ENCODE assay signal across 9 cellular contexts in genomic region chr6:37381579-37381978, GRCh38. TPM values are rescaled to one million over a fixed set of nuclear protein-coding genes. Genes with fewer than 3 reads are reported as not detected.
DNase-seq lines count a peak whose midpoint lies in the region; ATAC-seq and TF ChIP-seq lines count a peak whose summit lies in the region.
"Had no signal": no experiment of that assay in that cellular context is flagged by ENCODE, and none has a peak within 500 bp of the region (broad histone marks: within the 10 kb centered on the region; RNA-seq: fewer than 3 reads in every experiment).

No MANE protein-coding gene starts in this region.

- H3K36me3 Mint-ChIP-seq in activated naive CD8-positive, alpha-beta T cell treated with anti-CD3 and anti-CD28 coated beads, Interleukin-2, amount 10 ng/mL, durations not matched to agents 7 days and 5 days: peaks cover 13% of the 10 kb centered on the region

- no peak for TF ChIP-seq POLR2A in spleen (IDR thresholded peaks at IDR 0.05)

- peaks cover 3% of the 10 kb centered on the region for H3K4me1 Mint-ChIP-seq in activated naive CD8-positive, alpha-beta T cell treated with anti-CD3 and anti-CD28 coated beads, Interleukin-2, amount 10 ng/mL, durations not matched to agents 7 days and 5 days

- H3K9me3 Mint-ChIP-seq in activated naive CD8-positive, alpha-beta T cell treated with anti-CD3 and anti-CD28 coated beads, Interleukin-2, amount 10 ng/mL, durations not matched to agents 7 days and 5 days: no peaks in the 10 kb centered on the region

- H3K4me3 ChIP-seq in right atrium auricular region (no peak overlapping the region), spleen (no peak overlapping the region)
- H3K4me3 ChIP-seq: BLaER1 treated with 17β-estradiol and CSF1 and Interleukin-3, amounts not matched to agents 10 nM and 100 nM had no signal

- peak overlapping the region; percentile 48 for H3K27ac Mint-ChIP-seq in activated naive CD8-positive, alpha-beta T cell treated with anti-CD3 and anti-CD28 coated beads, Interleukin-2, amount 10 ng/mL, durations not matched to agents 7 days and 5 days

- WGBS in spleen, 5 donors: 46 to 51% (median 50%) methylated on average over 2 of the region's 2 CpGs

- H3K36me3 ChIP-seq in right atrium auricular region: peaks cover 36% of the 10 kb centered on the region
- H3K36me3 ChIP-seq in spleen: peaks cover 0 to 100% (median 29%) of the 10 kb centered on the region in 6 donors

- H3K9me3 ChIP-seq in right atrium auricular region (no peaks in the 10 kb centered on the region), spleen (no peaks in the 10 kb centered on the region)
- H3K9me3 ChIP-seq: BLaER1 treated with 17β-estradiol and CSF1 and Interleukin-3, amounts not matched to agents 10 nM and 100 nM had no signal

- peak; percentile 68 for ATAC-seq in activated naive CD8-positive, alpha-beta T cell treated with anti-CD3 and anti-CD28 coated beads, Interleukin-2, amount 10 ng/mL, durations not matched to agents 7 days and 5 days (ENCODE audit: low read depth)
- ATAC-seq in HG03045 (IDR thresholded peaks at IDR 0.05; ENCODE audit: unreplicated experiment): no peak

- peak; percentile 58 for DNase-seq in SIG-M5 treated with dmso at 0.1 percent for 504 hours (lab: John Stamatoyannopoulos, UW; ENCODE audit: unreplicated experiment)
- no peak for DNase-seq in SIG-M5 (lab: John Stamatoyannopoulos, UW)
- peak; percentile 39 for DNase-seq in HK-2 (ENCODE audit: unreplicated experiment)
- DNase-seq in NCI-H748 treated with DMSO at 0.1 percent for 48 hours (lab: John Stamatoyannopoulos, UW): peak; percentile 83
- DNase-seq in activated naive CD8-positive, alpha-beta T cell treated with anti-CD3 and anti-CD28 coated beads, Interleukin-2, amount 10 ng/mL, durations not matched to agents 7 days and 5 days: peak; percentile 31
- DNase-seq in right atrium auricular region (ENCODE audit: low spot score): no peak
- no peak for DNase-seq in spleen

- H3K4me3 Mint-ChIP-seq in activated naive CD8-positive, alpha-beta T cell treated with anti-CD3 and anti-CD28 coated beads, Interleukin-2, amount 10 ng/mL, durations not matched to agents 7 days and 5 days: no peak overlapping the region

- H3K27me3 ChIP-seq in right atrium auricular region (no peaks in the 10 kb centered on the region), spleen (replicated peaks in 1 of 7) (no peaks in the 10 kb centered on the region)
- H3K27me3 ChIP-seq: BLaER1 treated with 17β-estradiol and CSF1 and Interleukin-3, amounts not matched to agents 10 nM and 100 nM had no signal

- H3K4me1 ChIP-seq in right atrium auricular region: no peaks in the 10 kb centered on the region
- H3K4me1 ChIP-seq in spleen: no peaks in the 10 kb centered on the region
- H3K4me1 ChIP-seq: BLaER1 treated with 17β-estradiol and CSF1 and Interleukin-3, amounts not matched to agents 10 nM and 100 nM had no signal

- H3K27ac ChIP-seq in right atrium auricular region (no peak overlapping the region), spleen (no peak overlapping the region)
- H3K27ac ChIP-seq: BLaER1 treated with 17β-estradiol and CSF1 and Interleukin-3, amounts not matched to agents 10 nM and 100 nM had no signal

- TF ChIP-seq CTCF in right atrium auricular region (IDR thresholded peaks at IDR 0.05) (peak; percentile 11 to 68), spleen (IDR thresholded peaks at IDR 0.05 in 8 of 11, conservative IDR thresholded peaks at IDR 0.05 in 3 of 11) (peak in 9 of 11 experiments; percentile 10 to 54 (median 39))

- H3K27me3 Mint-ChIP-seq in activated naive CD8-positive, alpha-beta T cell treated with anti-CD3 and anti-CD28 coated beads, Interleukin-2, amount 10 ng/mL, durations not matched to agents 7 days and 5 days: no peaks in the 10 kb centered on the region

- intact Hi-C loops in spleen (cut with DNase I; ENCODE audit: low total_unique reads): no loop called here

- POLR2A ChIA-PET in activated naive CD8-positive, alpha-beta T cell treated with anti-CD3 and anti-CD28 coated beads, Interleukin-2, amount 10 ng/mL, durations not matched to agents 7 days and 5 days (lab: Charles Lee): no interaction called here

RNA-seq across cellular contexts. Expression of gene RNF8, which starts 27.8 kb away (rescaled TPM):
- 10 to 100 TPM; 22.0 to 24.8 TPM for total RNA-seq in activated naive CD8-positive, alpha-beta T cell treated with anti-CD3 and anti-CD28 coated beads, Interleukin-2, amount 10 ng/mL, durations not matched to agents 7 days and 5 days
- total RNA-seq in right atrium auricular region: 10 to 100 TPM; 17.0 to 17.3 TPM
- 10 to 100 TPM; 11.3 to 15.6 (median 14.1) TPM for total RNA-seq in spleen
- 10 to 100 TPM in 1 of 3 donors, 1 to 10 TPM in 2; 8.0 to 12.4 (median 9.8) TPM for polyA plus RNA-seq in spleen

RNA-seq across cellular contexts. Expression of gene CMTR1, which starts 51.4 kb away (rescaled TPM):
- total RNA-seq in activated naive CD8-positive, alpha-beta T cell treated with anti-CD3 and anti-CD28 coated beads, Interleukin-2, amount 10 ng/mL, durations not matched to agents 7 days and 5 days: 10 to 100 TPM; 83.9 to 89.7 TPM
- total RNA-seq in right atrium auricular region (10 to 100 TPM; 20.4 to 21.1 TPM), spleen (10 to 100 TPM; 40.8 to 62.4 (median 52.3) TPM)
- 10 to 100 TPM; 19.4 to 27.5 (median 23.3) TPM for polyA plus RNA-seq in spleen

Comparison
In these comparisons a context has a peak if more than half of its experiments do, and no peak if none do; other contexts are left out.
1. DNase-seq: peak in SIG-M5 treated with dmso at 0.1 percent for 504 hours (single experiment), HK-2 (single experiment), NCI-H748 treated with DMSO at 0.1 percent for 48 hours (single experiment) and activated naive CD8-positive, alpha-beta T cell treated with anti-CD3 and anti-CD28 coated beads, Interleukin-2, amount 10 ng/mL, durations not matched to agents 7 days and 5 days (single experiment); none in SIG-M5 (single experiment), right atrium auricular region (single experiment) and spleen (single experiment).